Comparison of ENCODE assay signal across 13 cellular contexts in genomic region chr10:99530108-99531025, GRCh38. TPM values are rescaled to one million over a fixed set of nuclear protein-coding genes. Genes with fewer than 3 reads are reported as not detected.
DNase-seq lines count a peak whose midpoint lies in the region; ATAC-seq and TF ChIP-seq lines count a peak whose summit lies in the region.
"Had no signal": no experiment of that assay in that cellular context is flagged by ENCODE, and none has a peak within 500 bp of the region (broad histone marks: within the 10 kb centered on the region; RNA-seq: fewer than 3 reads in every experiment).

No MANE protein-coding gene starts in this region.

- TF ChIP-seq POLR2A in ovary (IDR thresholded peaks at IDR 0.05): no peak

- POLR2A ChIA-PET in CD4-positive, alpha-beta T cell (lab: Charles Lee): no interaction called here
- POLR2A ChIA-PET in HEK293 (lab: Yijun Ruan, JAX): no interaction called here

- no peak overlapping the region for H3K4me3 ChIP-seq in HEK293 (ENCODE audit: low read depth, low read length)
- no peak overlapping the region for H3K4me3 ChIP-seq in ovary

- H3K9me3 ChIP-seq in CD4-positive, alpha-beta T cell (ENCODE audit: control insufficient read depth, low read length): no peaks in the 10 kb centered on the region
- H3K9me3 ChIP-seq in HEK293 (ENCODE audit: control insufficient read depth, insufficient read depth, low read depth, low read length): no peaks in the 10 kb centered on the region
- H3K9me3 ChIP-seq in ovary: peaks cover 0 to 6% of the 10 kb centered on the region in 2 donors

- H3K36me3 ChIP-seq in HEK293 (ENCODE audit: control insufficient read depth in 2 of 2, insufficient read depth in 1 of 2, low read length in 2 of 2) (no peaks in the 10 kb centered on the region), ovary (no peaks in the 10 kb centered on the region)

- CTCF ChIA-PET in CD4-positive, alpha-beta T cell (lab: Charles Lee): no interaction called here
- CTCF ChIA-PET in HEK293 (lab: Yijun Ruan, JAX): interaction anchor here (0.7 kb wide), 1 partner anchor 9 kb away, joined by 3 read pairs; no protein-coding TSS in a partner anchor

- TF ChIP-seq EP300 in ovary (IDR thresholded peaks at IDR 0.05): no peak

- no peaks in the 10 kb centered on the region for H3K36me3 Mint-ChIP-seq in CD4-positive, alpha-beta T cell (ENCODE audit: low read depth)
- H3K36me3 Mint-ChIP-seq in dendritic cell treated with granulocyte-macrophage colony-stimulating factor and Interleukin-4, amounts not matched to agents 40 ng/mL and 50 ng/mL, for 4 days (ENCODE audit: low read depth): no peaks in the 10 kb centered on the region
- no peaks in the 10 kb centered on the region for H3K36me3 Mint-ChIP-seq in natural killer cell treated with Interleukin-12 subunit alpha and Interleukin-12 subunit beta and Interleukin-15 and Interleukin-18, amount 100 ng/mL, for 72 hours

- no peak for DNase-seq in CD4-positive, alpha-beta T cell
- DNase-seq in natural killer cell treated with Interleukin-12 subunit alpha and Interleukin-12 subunit beta and Interleukin-15 and Interleukin-18, amount 100 ng/mL, for 72 hours (ENCODE audit: low spot score): no peak
- DNase-seq in NCI-H1436 treated with DMSO at 0.1 percent for 48 hours (lab: John Stamatoyannopoulos, UW) (no peak), ovary (no peak)
- DNase-seq: NCI-H2029 had no signal

- H3K4me1 ChIP-seq in HEK293 (ENCODE audit: control insufficient read depth, insufficient read depth, low read length): peaks cover 11% of the 10 kb centered on the region
- H3K4me1 ChIP-seq in ovary (ENCODE audit: insufficient read depth): peaks cover 3% of the 10 kb centered on the region

- no peak overlapping the region for H3K27ac Mint-ChIP-seq in CD4-positive, alpha-beta T cell
- peak overlapping the region; percentile 46 for H3K27ac Mint-ChIP-seq in dendritic cell treated with granulocyte-macrophage colony-stimulating factor and Interleukin-4, amounts not matched to agents 40 ng/mL and 50 ng/mL, for 4 days
- no peak overlapping the region for H3K27ac Mint-ChIP-seq in natural killer cell treated with Interleukin-12 subunit alpha and Interleukin-12 subunit beta and Interleukin-15 and Interleukin-18, amount 100 ng/mL, for 72 hours
- H3K27ac Mint-ChIP-seq: activated T-helper 1 cell treated with anti-CD3 and anti-CD28 coated beads, Interleukin-12 subunit alpha, Interleukin-12 subunit beta, Interleukin-2, Interleukin-4 antibody, amounts not matched to agents 30 ng/mL and 10 ng/mL and 1 ng/mL, durations not matched to agents 14 hours and 24 hours and 36 hours; stimulated activated effector memory CD8-positive, alpha-beta T cell treated with anti-CD3 and anti-CD28 coated beads, Interleukin-12 subunit alpha, Interleukin-12 subunit beta, amount 100 ng/mL, for 72 hours had no signal

- intact Hi-C loops in CD4-positive, alpha-beta T cell (cut with DNase I, micrococcal nuclease): no loop called here
- intact Hi-C loops in dendritic cell treated with granulocyte-macrophage colony-stimulating factor and Interleukin-4, amounts not matched to agents 40 ng/mL and 50 ng/mL, for 4 days (cut with micrococcal nuclease): loop anchor here (5.0 kb wide), 1 partner anchor 98 kb away; the partner anchor contains the start of gene GOT1
- intact Hi-C loops in ovary (cut with DNase I): no loop called here

- 10 to 14% (median 13%) methylated on average over 45 to 46 of the region's 46 CpGs for WGBS in ovary, 3 donors

- no peaks in the 10 kb centered on the region for H3K9me3 Mint-ChIP-seq in CD4-positive, alpha-beta T cell
- H3K9me3 Mint-ChIP-seq in dendritic cell treated with granulocyte-macrophage colony-stimulating factor and Interleukin-4, amounts not matched to agents 40 ng/mL and 50 ng/mL, for 4 days: no peaks in the 10 kb centered on the region
- H3K9me3 Mint-ChIP-seq in natural killer cell treated with Interleukin-12 subunit alpha and Interleukin-12 subunit beta and Interleukin-15 and Interleukin-18, amount 100 ng/mL, for 72 hours: no peaks in the 10 kb centered on the region
- H3K9me3 Mint-ChIP-seq: stimulated activated effector memory CD8-positive, alpha-beta T cell treated with anti-CD3 and anti-CD28 coated beads, Interleukin-12 subunit alpha, Interleukin-12 subunit beta, amount 100 ng/mL, for 72 hours had no signal

- peaks cover 92% of the 10 kb centered on the region for H3K27me3 Mint-ChIP-seq in CD4-positive, alpha-beta T cell
- H3K27me3 Mint-ChIP-seq in dendritic cell treated with granulocyte-macrophage colony-stimulating factor and Interleukin-4, amounts not matched to agents 40 ng/mL and 50 ng/mL, for 4 days: peaks cover 95% of the 10 kb centered on the region
- peaks cover 64 to 84% of the 10 kb centered on the region in 2 donors for H3K27me3 Mint-ChIP-seq in natural killer cell treated with Interleukin-12 subunit alpha and Interleukin-12 subunit beta and Interleukin-15 and Interleukin-18, amount 100 ng/mL, for 72 hours

- peaks cover 91% of the 10 kb centered on the region for H3K27me3 ChIP-seq in CD4-positive, alpha-beta T cell (ENCODE audit: control insufficient read depth, insufficient read depth, low read length)
- H3K27me3 ChIP-seq in ovary: peaks cover 3% of the 10 kb centered on the region

- ATAC-seq in CD4-positive, alpha-beta T cell (ENCODE audit: poor library complexity): no peak
- no peak for ATAC-seq in natural killer cell treated with Interleukin-12 subunit alpha and Interleukin-12 subunit beta and Interleukin-15 and Interleukin-18, amount 100 ng/mL, for 72 hours
- no peak for ATAC-seq in GM18867 (IDR thresholded peaks at IDR 0.05; ENCODE audit: unreplicated experiment)
- no peak for ATAC-seq in HG02678 (IDR thresholded peaks at IDR 0.05; ENCODE audit: unreplicated experiment)
- ATAC-seq: stimulated activated effector memory CD8-positive, alpha-beta T cell treated with anti-CD3 and anti-CD28 coated beads, Interleukin-12 subunit alpha, Interleukin-12 subunit beta, amount 100 ng/mL, for 72 hours had no signal

- TF ChIP-seq CTCF in CD4-positive, alpha-beta T cell (IDR thresholded peaks at IDR 0.05): no peak
- TF ChIP-seq CTCF in HEK293 (tag by site-specific recombination; IDR thresholded peaks at IDR 0.05) (no peak), ovary (IDR thresholded peaks at IDR 0.05) (no peak)

- peaks cover 59% of the 10 kb centered on the region for H3K4me1 Mint-ChIP-seq in CD4-positive, alpha-beta T cell (ENCODE audit: low read depth)
- H3K4me1 Mint-ChIP-seq in dendritic cell treated with granulocyte-macrophage colony-stimulating factor and Interleukin-4, amounts not matched to agents 40 ng/mL and 50 ng/mL, for 4 days (ENCODE audit: low read depth): peaks cover 59% of the 10 kb centered on the region
- peaks cover 22 to 25% of the 10 kb centered on the region in 2 donors for H3K4me1 Mint-ChIP-seq in natural killer cell treated with Interleukin-12 subunit alpha and Interleukin-12 subunit beta and Interleukin-15 and Interleukin-18, amount 100 ng/mL, for 72 hours (ENCODE audit: low read depth in 2 of 2)

- H3K27ac ChIP-seq in CD4-positive, alpha-beta T cell (ENCODE audit: low read depth, low read length): no peak overlapping the region
- H3K27ac ChIP-seq in HEK293 (ENCODE audit: extremely low read depth, low read depth, low read length) (0 out of 2 replicates have a peak overlapping the region, but pooled peaks have one; percentile 7), ovary (no peak overlapping the region)

- peak overlapping the region; percentile 59 for H3K4me3 Mint-ChIP-seq in CD4-positive, alpha-beta T cell
- peak overlapping the region; percentile 62 for H3K4me3 Mint-ChIP-seq in dendritic cell treated with granulocyte-macrophage colony-stimulating factor and Interleukin-4, amounts not matched to agents 40 ng/mL and 50 ng/mL, for 4 days
- peak overlapping the region; percentile 59 for H3K4me3 Mint-ChIP-seq in natural killer cell treated with Interleukin-12 subunit alpha and Interleukin-12 subunit beta and Interleukin-15 and Interleukin-18, amount 100 ng/mL, for 72 hours
- H3K4me3 Mint-ChIP-seq: activated T-helper 1 cell treated with anti-CD3 and anti-CD28 coated beads, Interleukin-12 subunit alpha, Interleukin-12 subunit beta, Interleukin-2, Interleukin-4 antibody, amounts not matched to agents 30 ng/mL and 10 ng/mL and 1 ng/mL, durations not matched to agents 14 hours and 24 hours and 36 hours; stimulated activated effector memory CD8-positive, alpha-beta T cell treated with anti-CD3 and anti-CD28 coated beads, Interleukin-12 subunit alpha, Interleukin-12 subunit beta, amount 100 ng/mL, for 72 hours had no signal

TF ChIP-seq in HEK293, 187 proteins besides CTCF, POLR2A, EP300 and RAD21:
- TF ChIP-seq ZNF521 (tag by site-specific recombination; IDR thresholded peaks at IDR 0.05): no peak
- TF ChIP-seq ZNF664 (tag by site-specific recombination; IDR thresholded peaks at IDR 0.05): no peak
- TF ChIP-seq ZFHX2 (tag by site-specific recombination; conservative IDR thresholded peaks at IDR 0.05): no peak
- TF ChIP-seq ZSCAN16 (tag by site-specific recombination; IDR thresholded peaks at IDR 0.05): no peak
- TF ChIP-seq PRDM1 (tag by site-specific recombination; IDR thresholded peaks at IDR 0.05): no peak
- TF ChIP-seq ZNF768 (tag by site-specific recombination; IDR thresholded peaks at IDR 0.05): no peak

RNA-seq across cellular contexts. Expression of gene NKX2-3, which starts 2.4 kb away (rescaled TPM):
- not detected for total RNA-seq in CD4-positive, alpha-beta T cell
- total RNA-seq in natural killer cell treated with Interleukin-12 subunit alpha and Interleukin-12 subunit beta and Interleukin-15 and Interleukin-18, amount 100 ng/mL, for 72 hours: not detected
- under 1 TPM in 1 of 7 donors, not detected in 6; 0.18 TPM for total RNA-seq in ovary
- under 1 TPM; 0.07 to 0.12 TPM for polyA plus RNA-seq in ovary
- total RNA-seq: activated T-helper 1 cell treated with anti-CD3 and anti-CD28 coated beads, Interleukin-12 subunit alpha, Interleukin-12 subunit beta, Interleukin-2, Interleukin-4 antibody, amounts not matched to agents 30 ng/mL and 10 ng/mL and 1 ng/mL, durations not matched to agents 14 hours and 24 hours and 36 hours; glomerular endothelial cell; mononuclear cell had no signal
